8 cellular contexts compared by ENCODE assay signal in genomic region chrX:135973548-135974278, GRCh38. TPM values are rescaled to one million over a fixed set of nuclear protein-coding genes. Genes with fewer than 3 reads are reported as not detected.
A peak's percentile ranks its signal among the peaks of the same experiment; 100 is the strongest.
DNase-seq lines count a peak whose midpoint lies in the region; ATAC-seq lines count a peak whose summit lies in the region.

Gene MMGT1 (minus strand): TSS chrX:135973988. CDS start chrX:135973675, 313 bp downstream.

- H3K27me3 Mint-ChIP-seq in CD4-positive, alpha-beta memory T cell: no peaks in the 10 kb centered on the region

- H3K36me3 ChIP-seq in CD4-positive, alpha-beta memory T cell (ENCODE audit: insufficient read depth, low read length): no peaks in the 10 kb centered on the region
- H3K36me3 ChIP-seq in effector memory CD4-positive, alpha-beta T cell (ENCODE audit: control insufficient read depth, insufficient read depth, low read length): no peaks in the 10 kb centered on the region

- H3K9me3 Mint-ChIP-seq in CD4-positive, alpha-beta memory T cell: no peaks in the 10 kb centered on the region

- ATAC-seq in GM19468 (IDR thresholded peaks at IDR 0.05; ENCODE audit: extremely low read depth, unreplicated experiment): peak; percentile 46

- peaks cover 18 to 52% (median 33%) of the 10 kb centered on the region in 4 donors for H3K4me1 Mint-ChIP-seq in CD4-positive, alpha-beta memory T cell

- POLR2A ChIA-PET in CD4-positive, alpha-beta memory T cell (lab: Charles Lee; ENCODE audit: partially characterized antibody): interaction anchor here (0.7 to 3.2 kb wide), 7 partner anchors 9 to 452 kb away, joined by 3 to 35 read pairs (median 6); partner anchors contain the start of gene SLC9A6
- POLR2A ChIA-PET in activated CD8-positive, alpha-beta memory T cell treated with anti-CD3 and anti-CD28 coated beads for 36 hours (lab: Charles Lee): interaction anchor here (0.6 kb wide), 2 partner anchors 12 to 80 kb away, joined by 3 read pairs; no protein-coding TSS in a partner anchor

- H3K4me3 Mint-ChIP-seq in CD4-positive, alpha-beta memory T cell: peak within 1 kb of the TSS; percentile 87 to 99 (median 96)

- peak within 1 kb of the TSS; percentile 70 to 73 for H3K4me3 ChIP-seq in CD4-positive, alpha-beta memory T cell (ENCODE audit: low read length in 2 of 2)
- H3K4me3 ChIP-seq in effector memory CD4-positive, alpha-beta T cell (ENCODE audit: insufficient read depth, low read depth, low read length, poor library complexity, severe bottlenecking): peak within 1 kb of the TSS; percentile 83

- CTCF ChIA-PET in CD4-positive, alpha-beta memory T cell (lab: Charles Lee; ENCODE audit: partially characterized antibody): no interaction called here
- CTCF ChIA-PET in activated CD8-positive, alpha-beta memory T cell treated with anti-CD3 and anti-CD28 coated beads for 36 hours (lab: Charles Lee): no interaction called here

- peaks cover 0 to 16% of the 10 kb centered on the region in 2 donors for H3K36me3 Mint-ChIP-seq in CD4-positive, alpha-beta memory T cell

- peaks cover 27% of the 10 kb centered on the region for H3K4me1 ChIP-seq in CD4-positive, alpha-beta memory T cell (ENCODE audit: insufficient read depth, low read length)
- peaks cover 4% of the 10 kb centered on the region for H3K4me1 ChIP-seq in effector memory CD4-positive, alpha-beta T cell (ENCODE audit: control insufficient read depth, insufficient read depth, low read length, poor library complexity, severe bottlenecking)

- H3K9me3 ChIP-seq in CD4-positive, alpha-beta memory T cell (ENCODE audit: control insufficient read depth in 1 of 2, low read length in 2 of 2): no peaks in the 10 kb centered on the region
- H3K9me3 ChIP-seq in effector memory CD4-positive, alpha-beta T cell (ENCODE audit: control insufficient read depth, low read length): no peaks in the 10 kb centered on the region

- DNase-seq in CD4-positive, alpha-beta memory T cell: peak; percentile 80 to 87 (median 85)
- DNase-seq in HT-29 (ENCODE audit: low spot score) (peak; percentile 76), medulla oblongata (ENCODE audit: extremely low spot score) (peak; percentile 78)
- peak; percentile 84 for DNase-seq in NK-92 treated with Interleukin-12 subunit alpha and Interleukin-12 subunit beta, amount 100 ng/mL, for 24 hours (lab: John Stamatoyannopoulos, UW)
- peak; percentile 73 to 75 (median 75) for DNase-seq in effector memory CD4-positive, alpha-beta T cell
- peak; percentile 58 to 79 (median 70) for DNase-seq in stimulated activated CD4-positive, alpha-beta T cell treated with anti-CD3 and anti-CD28 coated beads, TNF-alpha, amount 100 ng/mL, for 48 hours (ENCODE audit: low read depth in 3 of 3)

- H3K27ac ChIP-seq in CD4-positive, alpha-beta memory T cell (ENCODE audit: low read depth, low read length): peak within 1 kb of the TSS; percentile 92
- H3K27ac ChIP-seq in effector memory CD4-positive, alpha-beta T cell (ENCODE audit: insufficient read depth, low read length, poor library complexity, severe bottlenecking): peak within 1 kb of the TSS; percentile 90

- intact Hi-C loops in CD4-positive, alpha-beta memory T cell (cut with micrococcal nuclease): loop anchor here (1.0 to 5.0 kb wide), 5 partner anchors 12 to 523 kb away; partner anchors contain the start of genes FHL1, HTATSF1, INTS6L and MAP7D3

- peak within 1 kb of the TSS; percentile 98 to 99 (median 99) for H3K27ac Mint-ChIP-seq in CD4-positive, alpha-beta memory T cell

- no peaks in the 10 kb centered on the region for H3K27me3 ChIP-seq in CD4-positive, alpha-beta memory T cell (ENCODE audit: insufficient read depth, low read length)
- no peaks in the 10 kb centered on the region for H3K27me3 ChIP-seq in effector memory CD4-positive, alpha-beta T cell (replicated peaks; ENCODE audit: control insufficient read depth, insufficient read depth, low read length, poor library complexity, severe bottlenecking)

RNA-seq across cellular contexts. Expression of gene MMGT1, which starts in this region (rescaled TPM):
- 10 to 100 TPM; 28.5 to 29.0 TPM for total RNA-seq in CD4-positive, alpha-beta memory T cell
- polyA plus RNA-seq in CD4-positive, alpha-beta memory T cell: 10 to 100 TPM in 1 of 2 donors, 1 to 10 TPM in 1; 9.1 to 13.7 TPM
- total RNA-seq in HT-29 (2014; rRNA removed; shearing (Covaris generic)): 8.7 and 9.9 TPM in 2 replicates
- 10 to 100 TPM; 24.8 to 26.3 TPM for total RNA-seq in activated CD8-positive, alpha-beta memory T cell treated with anti-CD3 and anti-CD28 coated beads for 36 hours

Comparison
In these comparisons a context has a peak if more than half of its experiments do, and no peak if none do; other contexts are left out.
1. Peak in every context shown above with its lines: DNase-seq, ATAC-seq, H3K4me3 ChIP-seq and H3K27ac ChIP-seq.